ENCODE assay signal across 31 cellular contexts in the genomic region with DNA sequence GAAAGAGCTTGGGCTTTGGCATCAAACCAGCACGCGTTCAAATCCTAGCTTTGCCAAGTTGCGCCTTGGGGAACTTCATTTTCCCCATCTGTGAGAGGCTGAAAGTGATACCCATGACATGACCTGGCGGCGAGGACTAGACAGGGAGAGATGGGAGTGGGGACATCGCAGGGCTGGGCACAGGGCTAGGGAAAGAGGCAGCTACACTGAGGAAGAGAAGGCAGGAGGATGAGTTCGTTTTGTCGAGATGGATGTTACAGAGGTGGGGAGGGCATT.
"Had no signal": no experiment of that assay in that cellular context is flagged by ENCODE, and none has a peak within 500 bp of the region (broad histone marks: within the 10 kb centered on the region; RNA-seq: fewer than 3 reads in every experiment).

No MANE protein-coding gene starts in this region.

- H3K4me2 ChIP-seq: neural progenitor cell had no signal

- H3K4me3 ChIP-seq: heart right ventricle, lower lobe of right lung, neural progenitor cell, psoas muscle, skin epidermis, spleen, suprapubic skin, transverse colon, upper lobe of right lung, uterus had no signal

- FAIRE-seq: endometrium had no signal

- H3K9me3 ChIP-seq: lower lobe of right lung, psoas muscle, spleen, suprapubic skin, transverse colon, upper lobe of right lung, uterus had no signal

- DNase-seq: cerebellar nuclear complex; cortex of kidney; effector memory CD8-positive, alpha-beta T cell; erythroblast; foreskin melanocyte; glutamatergic neuron; heart right ventricle; hypothalamus; immature natural killer cell; islet precursor cell; kidney glomerular epithelial cell; left colon; left ventricle myocardium superior; lower lobe of right lung; naive thymus-derived CD4-positive, alpha-beta T cell; nucleus accumbens; psoas muscle; right cardiac atrium; spleen; stimulated activated CD4-positive, alpha-beta T cell treated with anti-CD3 and anti-CD28 coated beads, Interleukin-15, amount 100 ng/mL, for 24 hours; stimulated activated CD4-positive, alpha-beta T cell treated with anti-CD3 and anti-CD28 coated beads, Interleukin-2, amount 100 ng/mL, for 48 hours; stimulated activated CD8-positive, alpha-beta memory T cell treated with anti-CD3 and anti-CD28 coated beads, Interleukin-4, amount 100 ng/mL, for 48 hours; stimulated activated naive CD4-positive, alpha-beta T cell; stimulated activated naive CD8-positive, alpha-beta T cell treated with anti-CD3 and anti-CD28 coated beads, Interleukin-15, amount 100 ng/mL, for 72 hours; transverse colon; upper lobe of right lung; uterus had no signal

- H3K4me1 ChIP-seq: heart right ventricle, lower lobe of right lung, neural progenitor cell, psoas muscle, spleen, suprapubic skin, upper lobe of right lung, uterus had no signal

- ATAC-seq: effector memory CD8-positive, alpha-beta T cell; heart right ventricle; left colon; left ventricle myocardium superior; lower lobe of right lung; naive thymus-derived CD4-positive, alpha-beta T cell; psoas muscle; right cardiac atrium; stimulated activated naive CD8-positive, alpha-beta T cell treated with anti-CD3 and anti-CD28 coated beads, Interleukin-15, amount 100 ng/mL, for 72 hours; upper lobe of right lung had no signal

- H3K27me3 ChIP-seq: neural progenitor cell, transverse colon, upper lobe of right lung, uterus had no signal

- H3K36me3 ChIP-seq: heart right ventricle, lower lobe of right lung, neural progenitor cell, spleen, suprapubic skin, transverse colon, upper lobe of right lung, uterus had no signal

- H2AFZ ChIP-seq: neural progenitor cell had no signal

- H3K9ac ChIP-seq: neural progenitor cell had no signal

- H3K27ac ChIP-seq: heart right ventricle, lower lobe of right lung, neural progenitor cell, psoas muscle, skin epidermis, spleen, suprapubic skin, upper lobe of right lung, uterus had no signal
